ENCODE assay signal across 12 cellular contexts in genomic region chr17:29089601-29090044, GRCh38. TPM values are rescaled to one million over a fixed set of nuclear protein-coding genes. Genes with fewer than 3 reads are reported as not detected.
A peak's percentile ranks its signal among the peaks of the same experiment; 100 is the strongest.
DNase-seq lines count a peak whose midpoint lies in the region; ATAC-seq and TF ChIP-seq lines count a peak whose summit lies in the region.
"Had no signal": no experiment of that assay in that cellular context is flagged by ENCODE, and none has a peak within 500 bp of the region (broad histone marks: within the 10 kb centered on the region; RNA-seq: fewer than 3 reads in every experiment).

No MANE protein-coding gene starts in this region.

- ATAC-seq in psoas muscle (peak; percentile 60 to 70 (median 64)), GM21360 (IDR thresholded peaks at IDR 0.05; ENCODE audit: unreplicated experiment) (no peak)

- H3K4me3 ChIP-seq in psoas muscle: no peak overlapping the region
- H3K4me3 ChIP-seq in MG63: no peak overlapping the region

- peaks cover 3% of the 10 kb centered on the region for H3K36me3 Mint-ChIP-seq in IgD-negative memory B cell

- no peaks in the 10 kb centered on the region for H3K4me1 Mint-ChIP-seq in IgD-negative memory B cell
- H3K4me1 Mint-ChIP-seq: activated CD4-positive, alpha-beta T cell treated with anti-CD3 and anti-CD28 coated beads, Interleukin-2, amount 10 ng/mL, durations not matched to agents 24 days and 14 days; CD4-positive, alpha-beta memory T cell had no signal

- DNase-seq in NCI-H526 treated with DMSO at 0.1 percent for 48 hours (lab: John Stamatoyannopoulos, UW) (peak; percentile 93), globus pallidus (ENCODE audit: low spot score) (peak; percentile 82), psoas muscle (peak in 1 of 2 donors; percentile 44), MG63 (no peak)
- no peak for DNase-seq in central memory CD4-positive, alpha-beta T cell
- DNase-seq: activated CD4-positive, alpha-beta T cell treated with anti-CD3 and anti-CD28 coated beads, Interleukin-2, amount 10 ng/mL, durations not matched to agents 24 days and 14 days; CD4-positive, alpha-beta memory T cell; kidney; naive B cell had no signal

- H3K27ac Mint-ChIP-seq in IgD-negative memory B cell: peak overlapping the region in 2 of 3 donors; percentile 53 to 82
- H3K27ac Mint-ChIP-seq: activated CD4-positive, alpha-beta T cell treated with anti-CD3 and anti-CD28 coated beads, Interleukin-2, amount 10 ng/mL, durations not matched to agents 24 days and 14 days; activated T-helper 1 cell treated with anti-CD3 and anti-CD28 coated beads, Interleukin-12 subunit alpha, Interleukin-12 subunit beta, Interleukin-2, Interleukin-4 antibody, amounts not matched to agents 30 ng/mL and 10 ng/mL and 1 ng/mL, durations not matched to agents 14 hours and 24 hours and 36 hours had no signal

- H3K4me1 ChIP-seq in psoas muscle: no peaks in the 10 kb centered on the region

- no peak overlapping the region for H3K4me3 Mint-ChIP-seq in IgD-negative memory B cell
- H3K4me3 Mint-ChIP-seq: activated CD4-positive, alpha-beta T cell treated with anti-CD3 and anti-CD28 coated beads, Interleukin-2, amount 10 ng/mL, durations not matched to agents 24 days and 14 days; activated T-helper 1 cell treated with anti-CD3 and anti-CD28 coated beads, Interleukin-12 subunit alpha, Interleukin-12 subunit beta, Interleukin-2, Interleukin-4 antibody, amounts not matched to agents 30 ng/mL and 10 ng/mL and 1 ng/mL, durations not matched to agents 14 hours and 24 hours and 36 hours; CD4-positive, alpha-beta memory T cell had no signal

- no peak for TF ChIP-seq CTCF in psoas muscle (IDR thresholded peaks at IDR 0.05)

- no peaks in the 10 kb centered on the region for H3K9me3 ChIP-seq in psoas muscle
- H3K9me3 ChIP-seq in MG63: no peaks in the 10 kb centered on the region

- peaks cover 20 to 100% of the 10 kb centered on the region in 2 donors for H3K36me3 ChIP-seq in psoas muscle (ENCODE audit: insufficient read depth in 1 of 2, low read depth in 1 of 2)
- peaks cover 15% of the 10 kb centered on the region for H3K36me3 ChIP-seq in MG63

- peak overlapping the region; percentile 16 for H3K27ac ChIP-seq in psoas muscle

- H3K27me3 ChIP-seq in psoas muscle (ENCODE audit: insufficient read depth in 3 of 3, low read length in 2 of 3) (no peaks in the 10 kb centered on the region), MG63 (no peaks in the 10 kb centered on the region)

- H3K27me3 Mint-ChIP-seq in IgD-negative memory B cell: no peaks in the 10 kb centered on the region
- H3K27me3 Mint-ChIP-seq: activated CD4-positive, alpha-beta T cell treated with anti-CD3 and anti-CD28 coated beads, Interleukin-2, amount 10 ng/mL, durations not matched to agents 24 days and 14 days; CD4-positive, alpha-beta memory T cell; naive B cell had no signal

- H3K9me3 Mint-ChIP-seq in IgD-negative memory B cell: no peaks in the 10 kb centered on the region
- H3K9me3 Mint-ChIP-seq: activated CD4-positive, alpha-beta T cell treated with anti-CD3 and anti-CD28 coated beads, Interleukin-2, amount 10 ng/mL, durations not matched to agents 24 days and 14 days; activated T-helper 1 cell treated with anti-CD3 and anti-CD28 coated beads, Interleukin-12 subunit alpha, Interleukin-12 subunit beta, Interleukin-2, Interleukin-4 antibody, amounts not matched to agents 30 ng/mL and 10 ng/mL and 1 ng/mL, durations not matched to agents 14 hours and 24 hours and 36 hours; CD4-positive, alpha-beta memory T cell; naive B cell had no signal

- intact Hi-C loops in psoas muscle (cut with DNase I): no loop called here

- 30 to 45% (median 35%) methylated on average over 20 of the region's 20 CpGs for WGBS in psoas muscle, 3 donors

RNA-seq across cellular contexts. Expression of gene PIPOX, which starts 46.7 kb away (rescaled TPM):
- polyA plus RNA-seq in IgD-negative memory B cell (0.15 TPM), psoas muscle (1 to 10 TPM in 1 of 3 donors, under 1 TPM in 2; 0.17 to 3.6 (median 0.35) TPM)
- 1 to 10 TPM in 1 of 4 donors, under 1 TPM in 2, not detected in 1; 0.26 to 1.7 (median 0.91) TPM for total RNA-seq in psoas muscle
- total RNA-seq in MG63 (2014; rRNA removed; shearing (Covaris generic); ENCODE audit: low replicate concordance): 0.69 and 1.6 TPM in 2 replicates

Comparison
In these comparisons a context has a peak if more than half of its experiments do, and no peak if none do; other contexts are left out.
1. DNase-seq: peak in NCI-H526 treated with DMSO at 0.1 percent for 48 hours (single experiment) and globus pallidus (single experiment); none in central memory CD4-positive, alpha-beta T cell (single experiment) and MG63 (single experiment).